10 cellular contexts compared by ENCODE assay signal in genomic region chr11:128629516-128630106, GRCh38. TPM values are rescaled to one million over a fixed set of nuclear protein-coding genes. Genes with fewer than 3 reads are reported as not detected.
DNase-seq lines count a peak whose midpoint lies in the region; ATAC-seq and TF ChIP-seq lines count a peak whose summit lies in the region.
"Had no signal": no experiment of that assay in that cellular context is flagged by ENCODE, and none has a peak within 500 bp of the region (broad histone marks: within the 10 kb centered on the region; RNA-seq: fewer than 3 reads in every experiment).

No MANE protein-coding gene starts in this region.

- peaks cover 66% of the 10 kb centered on the region for H3K4me1 ChIP-seq in CD4-positive, CD25-positive, alpha-beta regulatory T cell (ENCODE audit: control insufficient read depth, insufficient read depth, low read length, poor library complexity, severe bottlenecking)
- peaks cover 16% of the 10 kb centered on the region; the same call in 1 of the 2 replicates for H3K4me1 ChIP-seq in GM23248 (ENCODE audit: insufficient read depth)
- H3K4me1 ChIP-seq in mesendoderm (ENCODE audit: control insufficient read depth, low read depth, low read length): peaks cover 18% of the 10 kb centered on the region
- peaks cover 13% of the 10 kb centered on the region for H3K4me1 ChIP-seq in suprapubic skin

- H3K27me3 ChIP-seq in CD4-positive, CD25-positive, alpha-beta regulatory T cell (ENCODE audit: control insufficient read depth, insufficient read depth, low read length): no peaks in the 10 kb centered on the region
- H3K27me3 ChIP-seq in GM23248 (replicated peaks; ENCODE audit: insufficient read depth): no peaks in the 10 kb centered on the region
- H3K27me3 ChIP-seq in mesendoderm (ENCODE audit: insufficient read depth, low read length, poor library complexity): no peaks in the 10 kb centered on the region
- no peaks in the 10 kb centered on the region for H3K27me3 ChIP-seq in suprapubic skin
- H3K27me3 ChIP-seq: heart left ventricle had no signal

- H3K9ac ChIP-seq in GM23248 (peak overlapping the region; percentile 33), mesendoderm (ENCODE audit: low read length) (no peak overlapping the region)

- 60 to 61% methylated on average over 6 of the region's 6 CpGs for WGBS in GM23248 (ENCODE audit: low coverage in 1 of 2, low lambda C conversion rate in 2 of 2, missing lambda C conversion rate in 2 of 2), 2 experiments
- no CpG with 5 or more reads among the region's 6 CpGs for WGBS in mesendoderm (ENCODE audit: extremely low coverage, insufficient coverage, low lambda C conversion rate)
- WGBS in suprapubic skin: 68% methylated on average over 6 of the region's 6 CpGs

- H3K4me2 ChIP-seq in GM23248 (ENCODE audit: unreplicated experiment): peak overlapping the region; percentile 71
- H3K4me2 ChIP-seq in mesendoderm (ENCODE audit: low read length): no peak overlapping the region

- no peaks in the 10 kb centered on the region for H3F3A ChIP-seq in GM23248 (ENCODE audit: insufficient read depth)

- no peak overlapping the region for H3K23ac ChIP-seq in mesendoderm (ENCODE audit: low read length)

- TF ChIP-seq EP300 in suprapubic skin (IDR thresholded peaks at IDR 0.05): no peak

- H2BK120ac ChIP-seq in mesendoderm (ENCODE audit: low read depth, low read length): no peak overlapping the region

- no peaks in the 10 kb centered on the region for H3K9me3 Mint-ChIP-seq in CD4-positive, CD25-positive, alpha-beta regulatory T cell
- no peaks in the 10 kb centered on the region for H3K9me3 Mint-ChIP-seq in activated naive CD8-positive, alpha-beta T cell treated with anti-CD3 and anti-CD28 coated beads for 36 hours

- TF ChIP-seq POLR2A in suprapubic skin (IDR thresholded peaks at IDR 0.05): no peak

- peak in 1 of 3 donors; percentile 44 for DNase-seq in CD4-positive, CD25-positive, alpha-beta regulatory T cell
- DNase-seq in GM23248 (peak; percentile 15), mesendoderm (peak; percentile 19), dedifferentiated amniotic fluid mesenchymal stem cell (ENCODE audit: extremely low spot score) (no peak), suprapubic skin (ENCODE audit: low spot score in 2 of 2) (no peak), NAMALWA (ENCODE audit: low spot score) (no peak)
- DNase-seq in activated naive CD8-positive, alpha-beta T cell treated with anti-CD3 and anti-CD28 coated beads for 36 hours: no peak

- peaks cover 38 to 76% (median 63%) of the 10 kb centered on the region in 4 donors for H3K4me1 Mint-ChIP-seq in CD4-positive, CD25-positive, alpha-beta regulatory T cell
- peaks cover 76% of the 10 kb centered on the region for H3K4me1 Mint-ChIP-seq in activated naive CD8-positive, alpha-beta T cell treated with anti-CD3 and anti-CD28 coated beads for 36 hours

- H3K18ac ChIP-seq in mesendoderm (ENCODE audit: low read length): no peak overlapping the region

- peak overlapping the region; percentile 54 for H3K56ac ChIP-seq in mesendoderm (ENCODE audit: low read length)

- H4K8ac ChIP-seq in mesendoderm (ENCODE audit: low read depth, low read length): no peak overlapping the region

- H3K27ac ChIP-seq in CD4-positive, CD25-positive, alpha-beta regulatory T cell (ENCODE audit: insufficient read depth, low read length, poor library complexity, severe bottlenecking): peak overlapping the region; percentile 87
- H3K27ac ChIP-seq in GM23248 (no peak overlapping the region), mesendoderm (ENCODE audit: low read depth, low read length) (no peak overlapping the region), suprapubic skin (no peak overlapping the region)
- H3K27ac ChIP-seq: dorsolateral prefrontal cortex had no signal

- no peaks in the 10 kb centered on the region for H3K9me3 ChIP-seq in CD4-positive, CD25-positive, alpha-beta regulatory T cell (ENCODE audit: control insufficient read depth in 2 of 2, low read length in 2 of 2)
- H3K9me3 ChIP-seq in GM23248 (ENCODE audit: low read depth) (no peaks in the 10 kb centered on the region), suprapubic skin (no peaks in the 10 kb centered on the region)
- H3K9me3 ChIP-seq: heart left ventricle had no signal

- H3K79me2 ChIP-seq in GM23248 (ENCODE audit: insufficient read depth) (no peaks in the 10 kb centered on the region), mesendoderm (ENCODE audit: control insufficient read depth, insufficient read depth, low read length) (no peaks in the 10 kb centered on the region)

- in situ Hi-C loops in GM23248 (cut with MboI): loop anchor here (5.0 to 25.0 kb wide), 4 partner anchors 195 to 592 kb away; no protein-coding TSS in a partner anchor

- peak overlapping the region; percentile 51 for H3K4me3 ChIP-seq in CD4-positive, CD25-positive, alpha-beta regulatory T cell (ENCODE audit: low read depth, low read length)
- H3K4me3 ChIP-seq in GM23248: no peak overlapping the region
- no peak overlapping the region for H3K4me3 ChIP-seq in mesendoderm (ENCODE audit: low read length)
- no peak overlapping the region for H3K4me3 ChIP-seq in suprapubic skin
- H3K4me3 ChIP-seq: dorsolateral prefrontal cortex, heart left ventricle had no signal

- no peaks in the 10 kb centered on the region for H4K20me1 ChIP-seq in GM23248 (ENCODE audit: insufficient read depth)

- H3K27ac Mint-ChIP-seq in CD4-positive, CD25-positive, alpha-beta regulatory T cell: peak overlapping the region; percentile 90 to 100 (median 97)
- H3K27ac Mint-ChIP-seq in activated naive CD8-positive, alpha-beta T cell treated with anti-CD3 and anti-CD28 coated beads for 36 hours: peak overlapping the region; percentile 92

- no peak overlapping the region for H3K4ac ChIP-seq in mesendoderm (ENCODE audit: low read depth, low read length)

- no peaks in the 10 kb centered on the region for H3K27me3 Mint-ChIP-seq in CD4-positive, CD25-positive, alpha-beta regulatory T cell
- no peaks in the 10 kb centered on the region for H3K27me3 Mint-ChIP-seq in activated naive CD8-positive, alpha-beta T cell treated with anti-CD3 and anti-CD28 coated beads for 36 hours

- H2AK5ac ChIP-seq in mesendoderm (ENCODE audit: low read length): peak overlapping the region; percentile 35

- H2BK15ac ChIP-seq in mesendoderm (replicated peaks; ENCODE audit: low read depth): no peak overlapping the region

- H2BK5ac ChIP-seq in mesendoderm (ENCODE audit: low read length): peak overlapping the region; percentile 66

- no peak overlapping the region for H4K5ac ChIP-seq in mesendoderm (ENCODE audit: low read length)

- TF ChIP-seq CTCF in suprapubic skin (IDR thresholded peaks at IDR 0.05): no peak

- H3K9me2 ChIP-seq in GM23248 (ENCODE audit: insufficient read depth): no peaks in the 10 kb centered on the region

- no peaks in the 10 kb centered on the region for H3K36me3 Mint-ChIP-seq in CD4-positive, CD25-positive, alpha-beta regulatory T cell
- peaks cover 2% of the 10 kb centered on the region for H3K36me3 Mint-ChIP-seq in activated naive CD8-positive, alpha-beta T cell treated with anti-CD3 and anti-CD28 coated beads for 36 hours

- no peak for ATAC-seq in CD4-positive, CD25-positive, alpha-beta regulatory T cell (ENCODE audit: low read depth in 2 of 2)
- ATAC-seq in HG02571 (IDR thresholded peaks at IDR 0.05; ENCODE audit: unreplicated experiment): no peak

- H3K4me3 Mint-ChIP-seq in CD4-positive, CD25-positive, alpha-beta regulatory T cell: peak overlapping the region; percentile 32 to 84 (median 78)
- peak overlapping the region; percentile 71 for H3K4me3 Mint-ChIP-seq in activated naive CD8-positive, alpha-beta T cell treated with anti-CD3 and anti-CD28 coated beads for 36 hours

- no peak overlapping the region for H2AFZ ChIP-seq in GM23248

- no peaks in the 10 kb centered on the region for H3K36me3 ChIP-seq in CD4-positive, CD25-positive, alpha-beta regulatory T cell (ENCODE audit: control insufficient read depth, insufficient read depth, low read length)
- no peaks in the 10 kb centered on the region for H3K36me3 ChIP-seq in GM23248 (ENCODE audit: low read depth)
- no peaks in the 10 kb centered on the region for H3K36me3 ChIP-seq in mesendoderm (ENCODE audit: control insufficient read depth, insufficient read depth, low read length)
- H3K36me3 ChIP-seq in suprapubic skin: no peaks in the 10 kb centered on the region
- H3K36me3 ChIP-seq: heart left ventricle had no signal

- no peaks in the 10 kb centered on the region for H3K79me1 ChIP-seq in mesendoderm (ENCODE audit: low read length)

RNA-seq across cellular contexts. Expression of gene ETS1, which starts 42.3 kb away (rescaled TPM):
- 1,033 TPM for total RNA-seq in CD4-positive, CD25-positive, alpha-beta regulatory T cell
- polyA plus RNA-seq in CD4-positive, CD25-positive, alpha-beta regulatory T cell: 100 to 1,000 TPM; 489 to 636 (median 541) TPM
- 58.6 and 61.0 TPM in 2 replicates for total RNA-seq in GM23248 (2014; rRNA removed; shearing (Covaris generic))
- polyA plus RNA-seq in GM23248 (2016; fragmentation: Nextera tagmentation; extraction: Ambion mirVana): 18.4 and 19.9 TPM in 2 replicates
- 100 to 1,000 TPM; 426 to 430 TPM for total RNA-seq in activated naive CD8-positive, alpha-beta T cell treated with anti-CD3 and anti-CD28 coated beads for 36 hours
- 23.7 TPM for polyA plus RNA-seq in mesendoderm (2013, experiment 1 of 2)
- polyA plus RNA-seq in mesendoderm (2013, experiment 2 of 2): 24.2 TPM
- 10 to 100 TPM; 21.7 to 42.6 (median 33.7) TPM for total RNA-seq in suprapubic skin

Comparison
In these comparisons a context has a peak if more than half of its experiments do, and no peak if none do; other contexts are left out.
1. DNase-seq: peak in GM23248 (single experiment) and mesendoderm (single experiment); none in activated naive CD8-positive, alpha-beta T cell treated with anti-CD3 and anti-CD28 coated beads for 36 hours (single experiment), dedifferentiated amniotic fluid mesenchymal stem cell (single experiment), suprapubic skin (0 of 2) and NAMALWA (single experiment).